In the genomic region with DNA sequence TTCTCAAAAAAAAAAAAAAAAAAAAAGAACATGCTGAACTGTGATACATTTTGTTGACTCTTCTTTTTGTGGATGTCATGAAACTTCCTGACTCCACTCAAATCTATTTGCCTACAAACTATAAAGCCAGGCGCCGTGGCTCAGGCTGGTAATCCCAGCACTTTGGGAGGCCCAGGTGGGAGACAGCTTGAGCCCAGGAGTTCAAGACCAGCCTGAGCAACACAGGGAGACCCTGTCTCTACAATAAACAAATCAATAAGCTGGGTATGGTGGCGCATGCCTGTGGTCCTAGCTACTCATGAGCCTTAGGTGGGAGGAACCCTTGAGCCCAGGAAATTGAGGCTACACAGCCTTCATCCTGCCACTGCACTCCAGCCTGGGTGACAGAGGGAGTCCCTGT, we compare ENCODE assay signal across 14 cellular contexts. TPM values are rescaled to one million over a fixed set of nuclear protein-coding genes. Genes with fewer than 3 reads are reported as not detected.
DNase-seq lines count a peak whose midpoint lies in the region; ATAC-seq, FAIRE-seq and TF ChIP-seq lines count a peak whose summit lies in the region.
"Had no signal": no experiment of that assay in that cellular context is flagged by ENCODE, and none has a peak within 500 bp of the region (broad histone marks: within the 10 kb centered on the region; RNA-seq: fewer than 3 reads in every experiment).

No MANE protein-coding gene starts in this region.

- H3K4me1 ChIP-seq in GM23338 (ENCODE audit: insufficient read depth) (peaks cover 14% of the 10 kb centered on the region), K562 (replicated peaks in 1 of 2; ENCODE audit: control insufficient read depth in 2 of 2, insufficient read depth in 2 of 2, low read length in 2 of 2) (peaks cover 12 to 36% of the 10 kb centered on the region in 2 experiments; a peak in 4 of 5 replicates)

- H3K4me2 ChIP-seq in GM23338 (no peak overlapping the region), K562 (ENCODE audit: insufficient read depth, low read length) (no peak overlapping the region)

- intact Hi-C loops in K562 (cut with micrococcal nuclease), result loop anchor here (5.0 kb wide), 1 partner anchor 49 kb away; a partner anchor contains a TSS

- H3K36me3 Mint-ChIP-seq in GM23338 (ENCODE audit: low read depth), result peaks cover 52% of the 10 kb centered on the region

- DNase-seq in GM23338 (ENCODE audit: low spot score), result no peak
- no peak for DNase-seq in K562 (ENCODE audit: extremely low read depth in 1 of 4, low spot score in 3 of 4)
- no peak for DNase-seq in brain microvascular endothelial cell
- DNase-seq: activated CD4-positive, alpha-beta T cell treated with anti-CD3 and anti-CD28 coated beads, Interleukin-2, amount 50 U/mL, for 4 hours; amygdala; COR-L47; esophagus squamous epithelium; NCI-H1048; NCI-H2227 treated with DMSO at 0.1 percent for 48 hours; small intestine; testis had no signal

- in situ Hi-C loops in K562 (cut with MboI), result no loop called here
- in situ Hi-C loops in brain microvascular endothelial cell (cut with HindIII; ENCODE audit: low pct_ligation_motif_present, low sequenced_read_pairs), result no loop called here

- no peak for TF ChIP-seq RAD21 in K562 (CRISPR knock-in tag; conservative IDR thresholded peaks at IDR 0.05 in 1 of 2, IDR thresholded peaks at IDR 0.05 in 1 of 2)

- H3K27me3 ChIP-seq in GM23338 (ENCODE audit: insufficient read depth) (no peaks in the 10 kb centered on the region), K562 (ENCODE audit: control insufficient read depth in 2 of 2, insufficient read depth in 2 of 2, low read length in 2 of 2) (no peaks in the 10 kb centered on the region), brain microvascular endothelial cell (replicated peaks) (no peaks in the 10 kb centered on the region)
- H3K27me3 ChIP-seq: esophagus squamous epithelium, testis had no signal

- CTCF ChIA-PET in K562 (lab: Yijun Ruan, JAX; ENCODE audit: low intra/inter-chr PET ratio), result no interaction called here

- no peak for TF ChIP-seq POLR2A in K562 (conservative IDR thresholded peaks at IDR 0.05)

- H4K20me1 ChIP-seq in GM23338 (replicated peaks; ENCODE audit: insufficient read depth), result peaks cover 23% of the 10 kb centered on the region; the same call in 1 of the 2 replicates
- H4K20me1 ChIP-seq in K562 (replicated peaks; ENCODE audit: control insufficient read depth, insufficient read depth, low read length), result peaks cover 6% of the 10 kb centered on the region; the same call in 1 of the 2 replicates

- H3K27ac ChIP-seq in C4-2B (peak overlapping the region; percentile 94), GM23338 (ENCODE audit: low read depth) (peak overlapping the region; percentile 92), K562 (ENCODE audit: extremely low read depth, low read depth, low read length) (peak overlapping the region; percentile 46; the same call in 2 of the 3 replicates), brain microvascular endothelial cell (no peak overlapping the region)
- H3K27ac ChIP-seq: coronary artery, testis had no signal

- POLR2A ChIA-PET in K562 (lab: Yijun Ruan, JAX), result interaction anchor here (0.6 to 5.6 kb wide), 6 partner anchors 8 to 41 kb away, joined by 3 to 51 read pairs (median 3); a partner anchor contains a TSS

- peaks cover 30% of the 10 kb centered on the region for H3K27me3 Mint-ChIP-seq in GM23338 (ENCODE audit: insufficient read depth, low read depth, poor library complexity)

- H3K4me3 Mint-ChIP-seq in GM23338, result peak overlapping the region; percentile 91; the same call in 1 of the 3 replicates

- no peak for FAIRE-seq in K562 (lab: Jason Lieb, UNC)
- FAIRE-seq: small intestine had no signal

- BruUV-seq in K562 (replicated peaks; lab: Mats Ljungman, UMichigan), result no TSS peak

- H3K79me2 ChIP-seq in GM23338 (replicated peaks; ENCODE audit: insufficient read depth) (peaks cover 7% of the 10 kb centered on the region), K562 (ENCODE audit: control insufficient read depth, insufficient read depth, low read length) (peaks cover 25% of the 10 kb centered on the region)

- no peak for TF ChIP-seq CTCF in C4-2B (conservative IDR thresholded peaks at IDR 0.05)
- TF ChIP-seq CTCF in GM23338 (conservative IDR thresholded peaks at IDR 0.05; ENCODE audit: low read depth in 2 of 2), result no peak
- no peak for TF ChIP-seq CTCF in K562 (IDR thresholded peaks at IDR 0.05 in 2 of 3, conservative IDR thresholded peaks at IDR 0.05 in 1 of 3; ENCODE audit: insufficient read depth in 2 of 3, low read depth in 1 of 3, low read length in 3 of 3)
- no peak for TF ChIP-seq CTCF in brain microvascular endothelial cell (IDR thresholded peaks at IDR 0.05; ENCODE audit: low read depth, low read length, missing control alignments)

- no peaks in the 10 kb centered on the region for H3K9me3 Mint-ChIP-seq in GM23338

- no peak overlapping the region for H3K4me3 ChIP-seq in GM23338
- no peak overlapping the region for H3K4me3 ChIP-seq in K562
- no peak overlapping the region for H3K4me3 ChIP-seq in brain microvascular endothelial cell (ENCODE audit: low read depth, low read length)
- H3K4me3 ChIP-seq: esophagus squamous epithelium, testis had no signal

- 0 out of 4 replicates have a peak overlapping the region, but pooled peaks of 1 of the 2 experiments have one; percentile 46 for H3K9ac ChIP-seq in K562 (ENCODE audit: insufficient read depth in 1 of 2, low read depth in 2 of 2, low read length in 2 of 2)

- no peaks in the 10 kb centered on the region for H3K9me1 ChIP-seq in K562 (ENCODE audit: control insufficient read depth, insufficient read depth, low read length)

- H3K27ac Mint-ChIP-seq in GM23338, result no peak overlapping the region

- no peaks in the 10 kb centered on the region for H3K9me2 ChIP-seq in GM23338 (ENCODE audit: insufficient read depth)

- no peaks in the 10 kb centered on the region for H3K9me3 ChIP-seq in K562 (replicated peaks; ENCODE audit: control insufficient read depth, insufficient read depth, low read depth, low read length)
- H3K9me3 ChIP-seq: esophagus squamous epithelium, testis had no signal

- no peak overlapping the region for H2AFZ ChIP-seq in GM23338
- no peak overlapping the region for H2AFZ ChIP-seq in K562 (ENCODE audit: low read depth, low read length)

- H3K36me3 ChIP-seq in GM23338 (ENCODE audit: insufficient read depth) (peaks cover 14% of the 10 kb centered on the region), K562 (ENCODE audit: control insufficient read depth, insufficient read depth, low read length) (peaks cover 48% of the 10 kb centered on the region), brain microvascular endothelial cell (replicated peaks) (peaks cover 6% of the 10 kb centered on the region)

- H3F3A ChIP-seq in GM23338 (replicated peaks; ENCODE audit: low read depth), result peaks cover 73% of the 10 kb centered on the region

- H3K4me1 Mint-ChIP-seq in GM23338, result peaks cover 10% of the 10 kb centered on the region

- TF ChIP-seq EP300 in K562 (IDR thresholded peaks at IDR 0.05; ENCODE audit: low read length), result no peak

- no peak for ATAC-seq in GM23338
- ATAC-seq in K562, result no peak
- ATAC-seq in HG03045 (IDR thresholded peaks at IDR 0.05; ENCODE audit: unreplicated experiment), result no peak

- 93% methylated on average over 3 of the region's 3 CpGs for WGBS in K562 (ENCODE audit: insufficient coverage, low coverage, missing lambda C conversion rate)

RNA-seq across cellular contexts. Expression of a gene that starts 1.5 kb away (rescaled TPM):
- 91.7 and 122 TPM in 2 replicates for total RNA-seq in GM23338 (2014; rRNA removed; shearing (Covaris generic))
- polyA plus RNA-seq in GM23338 (2016; fragmentation: Nextera tagmentation; extraction: Ambion mirVana) (120 and 134 TPM in 2 replicates), K562 (2011; rRNA removed) (45.0 and 55.6 TPM in 2 replicates), K562 (2014; fragmentation: Illumina TruSeq; extraction: Trizol) (31.0 and 40.2 TPM in 2 replicates), K562 (2014; fragmentation: Nextera tagmentation; extraction: Ambion mirVana) (1 to 10 TPM; 2.9 to 5.0 TPM), K562 (2014; rRNA removed) (167 and 175 TPM in 2 replicates)
- 23.9 and 63.5 TPM in 2 replicates for total RNA-seq in K562 (2011; cell fraction: chromatin; rRNA removed; ENCODE audit: low replicate concordance)
- 83.5 and 103 TPM in 2 replicates for total RNA-seq in K562 (2011; cell fraction: nucleolus; rRNA removed)
- total RNA-seq in K562 (2011; cell fraction: nucleoplasm; rRNA removed), result 34.3 and 56.2 TPM in 2 replicates
- total RNA-seq in K562 (2014; rRNA removed) (150 and 205 TPM in 2 replicates), K562 (2014; rRNA removed; fragmentation: Illumina TruSeq; extraction: Trizol) (21.5 and 31.6 TPM in 2 replicates), K562 (2015; rRNA removed; fragmentation: Illumina TruSeq; extraction: Trizol) (55.3 and 56.6 TPM in 2 replicates), K562 (2021) (94.3 and 95.0 TPM in 2 replicates)
- 71.8 and 135 TPM in 2 replicates for polyA plus RNA-seq in K562 (2011; cell fraction: cytosol; rRNA removed)
- 170 and 227 TPM in 2 replicates for polyA plus RNA-seq in K562 (2011; cell fraction: nucleus; rRNA removed)
- 54.2 and 75.4 TPM in 2 replicates for polyA plus RNA-seq in K562 (2012)
- 6.2 and 7.8 TPM in 2 replicates for polyA minus RNA-seq in K562 (2011; rRNA and poly(A)+ RNA removed)
- polyA minus RNA-seq in K562 (2011; cell fraction: cytosol; rRNA and poly(A)+ RNA removed), result 10.3 and 17.4 TPM in 2 replicates
- 41.6 and 46.9 TPM in 2 replicates for polyA minus RNA-seq in K562 (2011; cell fraction: nucleus; rRNA and poly(A)+ RNA removed)

RNA-seq across cellular contexts. Expression of a gene that starts 21.3 kb away (rescaled TPM):
- total RNA-seq in GM23338 (2014; rRNA removed; shearing (Covaris generic)), result 249 and 278 TPM in 2 replicates
- polyA plus RNA-seq in GM23338 (2016; fragmentation: Nextera tagmentation; extraction: Ambion mirVana) (903 and 929 TPM in 2 replicates), K562 (2011; rRNA removed) (54.0 and 56.7 TPM in 2 replicates), K562 (2014; fragmentation: Illumina TruSeq; extraction: Trizol) (276 and 277 TPM in 2 replicates), K562 (2014; fragmentation: Nextera tagmentation; extraction: Ambion mirVana) (10 to 100 TPM; 67.8 to 77.7 TPM), K562 (2014; rRNA removed) (144 and 237 TPM in 2 replicates)
- total RNA-seq in K562 (2011; cell fraction: chromatin; rRNA removed; ENCODE audit: low replicate concordance), result 60.0 and 81.0 TPM in 2 replicates
- total RNA-seq in K562 (2011; cell fraction: nucleolus; rRNA removed), result 77.1 and 90.4 TPM in 2 replicates
- 68.9 and 75.0 TPM in 2 replicates for total RNA-seq in K562 (2011; cell fraction: nucleoplasm; rRNA removed)
- total RNA-seq in K562 (2014; rRNA removed) (131 and 132 TPM in 2 replicates), K562 (2014; rRNA removed; fragmentation: Illumina TruSeq; extraction: Trizol) (168 and 185 TPM in 2 replicates), K562 (2015; rRNA removed; fragmentation: Illumina TruSeq; extraction: Trizol) (290 and 292 TPM in 2 replicates), K562 (2021) (243 and 245 TPM in 2 replicates)
- polyA plus RNA-seq in K562 (2011; cell fraction: cytosol; rRNA removed), result 112 and 122 TPM in 2 replicates
- 68.8 and 82.6 TPM in 2 replicates for polyA plus RNA-seq in K562 (2011; cell fraction: nucleus; rRNA removed)
- polyA plus RNA-seq in K562 (2012), result 165 and 353 TPM in 2 replicates
- polyA minus RNA-seq in K562 (2011; rRNA and poly(A)+ RNA removed), result 46.8 and 55.1 TPM in 2 replicates
- polyA minus RNA-seq in K562 (2011; cell fraction: cytosol; rRNA and poly(A)+ RNA removed), result 131 and 146 TPM in 2 replicates
- 35.1 and 49.8 TPM in 2 replicates for polyA minus RNA-seq in K562 (2011; cell fraction: nucleus; rRNA and poly(A)+ RNA removed)

RNA-seq across cellular contexts. Expression of a gene that starts 23.2 kb away (rescaled TPM):
- 4.5 and 5.6 TPM in 2 replicates for total RNA-seq in GM23338 (2014; rRNA removed; shearing (Covaris generic))
- polyA plus RNA-seq in GM23338 (2016; fragmentation: Nextera tagmentation; extraction: Ambion mirVana), result 6.3 and 8.4 TPM in 2 replicates
- 16.9 and 36.5 TPM in 2 replicates for total RNA-seq in K562 (2011; cell fraction: chromatin; rRNA removed; ENCODE audit: low replicate concordance)
- total RNA-seq in K562 (2011; cell fraction: nucleolus; rRNA removed), result 20.5 and 25.8 TPM in 2 replicates
- total RNA-seq in K562 (2011; cell fraction: nucleoplasm; rRNA removed), result 16.9 and 19.5 TPM in 2 replicates
- 5.9 and 10.2 TPM in 2 replicates for total RNA-seq in K562 (2014; rRNA removed)
- total RNA-seq in K562 (2014; rRNA removed; fragmentation: Illumina TruSeq; extraction: Trizol), result 4.1 and 5.1 TPM in 2 replicates
- 9.5 and 10.1 TPM in 2 replicates for total RNA-seq in K562 (2015; rRNA removed; fragmentation: Illumina TruSeq; extraction: Trizol)
- 15.2 TPM in 2 replicates for total RNA-seq in K562 (2021)
- 3.9 and 8.0 TPM in 2 replicates for polyA plus RNA-seq in K562 (2011; rRNA removed)
- 9.1 and 13.1 TPM in 2 replicates for polyA plus RNA-seq in K562 (2011; cell fraction: cytosol; rRNA removed)
- 8.4 and 8.7 TPM in 2 replicates for polyA plus RNA-seq in K562 (2011; cell fraction: nucleus; rRNA removed)
- polyA plus RNA-seq in K562 (2012), result 15.4 and 16.8 TPM in 2 replicates
- 8.7 and 12.7 TPM in 2 replicates for polyA plus RNA-seq in K562 (2014; fragmentation: Illumina TruSeq; extraction: Trizol)
- 1 to 10 TPM; 1.4 to 2.8 TPM for polyA plus RNA-seq in K562 (2014; fragmentation: Nextera tagmentation; extraction: Ambion mirVana)
- 5.9 and 8.9 TPM in 2 replicates for polyA plus RNA-seq in K562 (2014; rRNA removed)
- polyA minus RNA-seq in K562 (2011; rRNA and poly(A)+ RNA removed), result 8.0 and 8.3 TPM in 2 replicates
- polyA minus RNA-seq in K562 (2011; cell fraction: cytosol; rRNA and poly(A)+ RNA removed), result 8.3 and 9.9 TPM in 2 replicates
- polyA minus RNA-seq in K562 (2011; cell fraction: nucleus; rRNA and poly(A)+ RNA removed), result 6.9 and 11.7 TPM in 2 replicates

RNA-seq across cellular contexts. Expression of a gene that starts 45.2 kb away (rescaled TPM):
- 30.1 and 40.0 TPM in 2 replicates for total RNA-seq in GM23338 (2014; rRNA removed; shearing (Covaris generic))
- polyA plus RNA-seq in GM23338 (2016; fragmentation: Nextera tagmentation; extraction: Ambion mirVana) (5.0 and 7.3 TPM in 2 replicates), K562 (2011; rRNA removed) (1.2 and 1.8 TPM in 2 replicates), K562 (2014; fragmentation: Illumina TruSeq; extraction: Trizol) (0.91 and 1.8 TPM in 2 replicates), K562 (2014; fragmentation: Nextera tagmentation; extraction: Ambion mirVana) (under 1 TPM; 0.06 to 0.11 TPM), K562 (2014; rRNA removed) (1.8 and 2.4 TPM in 2 replicates)
- total RNA-seq in K562 (2011; cell fraction: chromatin; rRNA removed; ENCODE audit: low replicate concordance), result 3.1 and 9.9 TPM in 2 replicates
- total RNA-seq in K562 (2011; cell fraction: nucleolus; rRNA removed), result 6.2 and 7.8 TPM in 2 replicates
- 3.5 and 5.4 TPM in 2 replicates for total RNA-seq in K562 (2011; cell fraction: nucleoplasm; rRNA removed)
- total RNA-seq in K562 (2014; rRNA removed) (0.65 and 1.1 TPM in 2 replicates), K562 (2014; rRNA removed; fragmentation: Illumina TruSeq; extraction: Trizol) (0.64 and 0.65 TPM in 2 replicates), K562 (2015; rRNA removed; fragmentation: Illumina TruSeq; extraction: Trizol) (0.33 and 0.75 TPM in 2 replicates), K562 (2021) (2.6 and 3.1 TPM in 2 replicates)
- 2.0 and 4.5 TPM in 2 replicates for polyA plus RNA-seq in K562 (2011; cell fraction: cytosol; rRNA removed)
- polyA plus RNA-seq in K562 (2011; cell fraction: nucleus; rRNA removed), result 8.3 and 12.8 TPM in 2 replicates
- 1.1 and 4.0 TPM in 2 replicates for polyA plus RNA-seq in K562 (2012)
- polyA minus RNA-seq in K562 (2011; rRNA and poly(A)+ RNA removed), result 0.63 and 0.88 TPM in 2 replicates
- 2.2 and 2.7 TPM in 2 replicates for polyA minus RNA-seq in K562 (2011; cell fraction: cytosol; rRNA and poly(A)+ RNA removed)
- 2.2 and 2.4 TPM in 2 replicates for polyA minus RNA-seq in K562 (2011; cell fraction: nucleus; rRNA and poly(A)+ RNA removed)

RNA-seq across cellular contexts. Expression of a gene that starts 49.8 kb away (rescaled TPM):
- total RNA-seq in GM23338 (2014; rRNA removed; shearing (Covaris generic)), result 133 and 139 TPM in 2 replicates
- 784 and 890 TPM in 2 replicates for polyA plus RNA-seq in GM23338 (2016; fragmentation: Nextera tagmentation; extraction: Ambion mirVana)
- 15.8 and 22.4 TPM in 2 replicates for total RNA-seq in K562 (2011; cell fraction: chromatin; rRNA removed; ENCODE audit: low replicate concordance)
- 14.9 and 18.3 TPM in 2 replicates for total RNA-seq in K562 (2011; cell fraction: nucleolus; rRNA removed)
- 30.7 and 43.9 TPM in 2 replicates for total RNA-seq in K562 (2011; cell fraction: nucleoplasm; rRNA removed)
- 170 and 203 TPM in 2 replicates for total RNA-seq in K562 (2014; rRNA removed)
- 379 and 441 TPM in 2 replicates for total RNA-seq in K562 (2014; rRNA removed; fragmentation: Illumina TruSeq; extraction: Trizol)
- total RNA-seq in K562 (2015; rRNA removed; fragmentation: Illumina TruSeq; extraction: Trizol), result 361 and 419 TPM in 2 replicates
- total RNA-seq in K562 (2021), result 511 and 520 TPM in 2 replicates
- 414 and 505 TPM in 2 replicates for polyA plus RNA-seq in K562 (2011; rRNA removed)
- polyA plus RNA-seq in K562 (2011; cell fraction: cytosol; rRNA removed), result 43.5 and 104 TPM in 2 replicates
- 60.3 and 118 TPM in 2 replicates for polyA plus RNA-seq in K562 (2011; cell fraction: nucleus; rRNA removed)
- polyA plus RNA-seq in K562 (2012), result 290 and 393 TPM in 2 replicates
- polyA plus RNA-seq in K562 (2014; fragmentation: Illumina TruSeq; extraction: Trizol), result 233 and 262 TPM in 2 replicates
- polyA plus RNA-seq in K562 (2014; fragmentation: Nextera tagmentation; extraction: Ambion mirVana), result 100 to 1,000 TPM; 570 to 733 TPM
- 157 and 222 TPM in 2 replicates for polyA plus RNA-seq in K562 (2014; rRNA removed)
- polyA minus RNA-seq in K562 (2011; rRNA and poly(A)+ RNA removed), result 133 and 157 TPM in 2 replicates
- polyA minus RNA-seq in K562 (2011; cell fraction: cytosol; rRNA and poly(A)+ RNA removed), result 208 and 214 TPM in 2 replicates
- polyA minus RNA-seq in K562 (2011; cell fraction: nucleus; rRNA and poly(A)+ RNA removed), result 9.2 and 28.8 TPM in 2 replicates
